In genomic region chr12:117968826-117969659, GRCh38 we compare ENCODE assay signal across 8 cellular contexts. TPM values are rescaled to one million over a fixed set of nuclear protein-coding genes. Genes with fewer than 3 reads are reported as not detected.
DNase-seq lines count a peak whose midpoint lies in the region; ATAC-seq and TF ChIP-seq lines count a peak whose summit lies in the region.

TSS of gene KSR2 (minus strand) at chr12:117968990. CDS start at chr12:117968255, 735 bp downstream.

- intact Hi-C loops in CD14-positive monocyte (cut with micrococcal nuclease) = no loop called here

- H3K27me3 Mint-ChIP-seq in CD14-positive monocyte (ENCODE audit: low read depth in 3 of 3) = peaks cover 48 to 68% (median 55%) of the 10 kb centered on the region in 3 donors

- H3K9me3 Mint-ChIP-seq in CD14-positive monocyte = peaks cover 2 to 20% (median 17%) of the 10 kb centered on the region in 7 donors

- ATAC-seq in GM19452 (IDR thresholded peaks at IDR 0.05; ENCODE audit: unreplicated experiment) = peak; percentile 57

- no peak for TF ChIP-seq CTCF in CD14-positive monocyte (IDR thresholded peaks at IDR 0.05)

- H3K4me3 Mint-ChIP-seq in CD14-positive monocyte = peak within 1 kb of the TSS; percentile 35 to 85

- H3K4me1 Mint-ChIP-seq in CD14-positive monocyte = peaks cover 3% of the 10 kb centered on the region

- DNase-seq in CD14-positive monocyte (ENCODE audit: low spot score) (no peak), HuH-7.5 (ENCODE audit: low spot score) (peak; percentile 51), SHP77 treated with DMSO at 0.1 percent for 48 hours (lab: John Stamatoyannopoulos, UW) (peak; percentile 87), amygdala (lab: John Stamatoyannopoulos, UW) (peak in 47 of 56 donors; percentile 4 to 81 (median 36)), iPS-NIHi11 (ENCODE audit: low spot score) (peak; percentile 97), KG1 (lab: John Stamatoyannopoulos, UW) (no peak)
- peak; percentile 75 for DNase-seq in stimulated activated CD4-positive, alpha-beta T cell treated with anti-CD3 and anti-CD28 coated beads, Interleukin-15, amount 100 ng/mL, for 24 hours

- H3K36me3 Mint-ChIP-seq in CD14-positive monocyte = peaks cover 0 to 2% of the 10 kb centered on the region in 2 donors

- no peak within 1 kb of the TSS for H3K27ac Mint-ChIP-seq in CD14-positive monocyte

RNA-seq across cellular contexts. Expression of gene KSR2, which starts in this region (rescaled TPM):
- not detected for polyA plus RNA-seq in CD14-positive monocyte

Comparison
In these comparisons a context has a peak if more than half of its experiments do, and no peak if none do; other contexts are left out.
1. DNase-seq: peak in HuH-7.5 (single experiment), SHP77 treated with DMSO at 0.1 percent for 48 hours (single experiment), amygdala (47 of 56), iPS-NIHi11 (single experiment) and stimulated activated CD4-positive, alpha-beta T cell treated with anti-CD3 and anti-CD28 coated beads, Interleukin-15, amount 100 ng/mL, for 24 hours (single experiment); none in CD14-positive monocyte (single experiment) and KG1 (single experiment).